15 cellular contexts compared by ENCODE assay signal in genomic region chr6:36590237-36590636, GRCh38. TPM values are rescaled to one million over a fixed set of nuclear protein-coding genes. Genes with fewer than 3 reads are reported as not detected.
DNase-seq lines count a peak whose midpoint lies in the region; ATAC-seq and TF ChIP-seq lines count a peak whose summit lies in the region.
"Had no signal": no experiment of that assay in that cellular context is flagged by ENCODE, and none has a peak within 500 bp of the region (broad histone marks: within the 10 kb centered on the region; RNA-seq: fewer than 3 reads in every experiment).

No MANE protein-coding gene starts in this region.

- peaks cover 36 to 82% (median 76%) of the 10 kb centered on the region in 10 experiments for H3K4me1 ChIP-seq in BLaER1 treated with 17β-estradiol and CSF1 and Interleukin-3, amounts not matched to agents 10 nM and 100 nM
- peaks cover 12% of the 10 kb centered on the region for H3K4me1 ChIP-seq in vagina
- H3K4me1 ChIP-seq: upper lobe of right lung had no signal

- intact Hi-C loops in vagina (cut with DNase I) = loop anchor here (10.0 kb wide), 1 partner anchor 165 kb away; no protein-coding TSS in a partner anchor

- TF ChIP-seq POLR2A in vagina (IDR thresholded peaks at IDR 0.05) = no peak

- no peak overlapping the region for H3K9ac ChIP-seq in BLaER1 treated with 17β-estradiol and CSF1 and Interleukin-3, amounts not matched to agents 10 nM and 100 nM

- peaks cover 4 to 9% (median 8%) of the 10 kb centered on the region in 11 experiments; a peak in 20 of 22 replicates for H4K20me1 ChIP-seq in BLaER1 treated with 17β-estradiol and CSF1 and Interleukin-3, amounts not matched to agents 10 nM and 100 nM

- peak overlapping the region; percentile 2 to 98 (median 38); a peak in 17 of 22 replicates for H3K4me2 ChIP-seq in BLaER1 treated with 17β-estradiol and CSF1 and Interleukin-3, amounts not matched to agents 10 nM and 100 nM

- DNase-seq in NCI-H82 (lab: John Stamatoyannopoulos, UW) = peak; percentile 64
- DNase-seq in cardiac fibroblast (ENCODE audit: low read depth in 2 of 2) = peak; percentile 77 to 84
- peak; percentile 40 for DNase-seq in left lobe of liver (ENCODE audit: low spot score)
- DNase-seq in activated CD4-positive, alpha-beta T cell treated with anti-CD3 and anti-CD28 coated beads for 48 hours = no peak
- no peak for DNase-seq in vagina (ENCODE audit: extremely low spot score in 2 of 2)
- DNase-seq: activated CD8-positive, alpha-beta T cell treated with anti-CD3 and anti-CD28 coated beads, Interleukin-2, amount 10 ng/mL, durations not matched to agents 7 days and 5 days; CD4-positive, alpha-beta memory T cell; lower lobe of right lung; NCI-H2171 treated with DMSO at 0.1 percent for 48 hours; retina; Right ventricle myocardium superior; upper lobe of right lung had no signal

- peaks cover 0 to 5% (median under 1%) of the 10 kb centered on the region in 11 experiments; a peak in 10 of 22 replicates for H3K36me3 ChIP-seq in BLaER1 treated with 17β-estradiol and CSF1 and Interleukin-3, amounts not matched to agents 10 nM and 100 nM
- H3K36me3 ChIP-seq in vagina = no peaks in the 10 kb centered on the region
- H3K36me3 ChIP-seq: lower lobe of right lung, upper lobe of right lung had no signal

- no peak for ATAC-seq in left lobe of liver
- ATAC-seq in activated CD4-positive, CD25-positive, alpha-beta regulatory T cell treated with anti-CD3 and anti-CD28 coated beads, Interleukin-2, amount 50 U/mL, for 24 hours = no peak
- no peak for ATAC-seq in GM21528 (IDR thresholded peaks at IDR 0.05; ENCODE audit: low FRiP score, unreplicated experiment)
- ATAC-seq: activated CD8-positive, alpha-beta T cell treated with anti-CD3 and anti-CD28 coated beads, Interleukin-2, amount 10 ng/mL, durations not matched to agents 7 days and 5 days; lower lobe of right lung; upper lobe of right lung had no signal

- no peaks in the 10 kb centered on the region for H3K27me3 ChIP-seq in BLaER1 treated with 17β-estradiol and CSF1 and Interleukin-3, amounts not matched to agents 10 nM and 100 nM
- H3K27me3 ChIP-seq in vagina = no peaks in the 10 kb centered on the region
- H3K27me3 ChIP-seq: upper lobe of right lung had no signal

- TF ChIP-seq CTCF in cardiac fibroblast (IDR thresholded peaks at IDR 0.05; ENCODE audit: low read depth, low read length) = no peak
- no peak for TF ChIP-seq CTCF in vagina (IDR thresholded peaks at IDR 0.05)

- no peak overlapping the region for H3K4me3 ChIP-seq in BLaER1 treated with 17β-estradiol and CSF1 and Interleukin-3, amounts not matched to agents 10 nM and 100 nM
- H3K4me3 ChIP-seq in cardiac fibroblast (replicated peaks in 1 of 2; ENCODE audit: low read depth in 2 of 2, low read length in 2 of 2) (no peak overlapping the region), vagina (no peak overlapping the region)
- H3K4me3 ChIP-seq: lower lobe of right lung, upper lobe of right lung had no signal

- H3K27ac ChIP-seq in BLaER1 treated with 17β-estradiol and CSF1 and Interleukin-3, amounts not matched to agents 10 nM and 100 nM = peak overlapping the region in 5 of 11 experiments; percentile 97 to 100 (median 99); a peak in 11 of 22 replicates
- H3K27ac ChIP-seq in vagina = no peak overlapping the region
- H3K27ac ChIP-seq: lower lobe of right lung, upper lobe of right lung had no signal

- no peaks in the 10 kb centered on the region; a peak in 1 of 22 replicates for H3K9me3 ChIP-seq in BLaER1 treated with 17β-estradiol and CSF1 and Interleukin-3, amounts not matched to agents 10 nM and 100 nM (replicated peaks in 1 of 11)
- H3K9me3 ChIP-seq in vagina = no peaks in the 10 kb centered on the region
- H3K9me3 ChIP-seq: lower lobe of right lung, upper lobe of right lung had no signal

RNA-seq across cellular contexts. Expression of gene SRSF3, which starts 3.9 kb away (rescaled TPM):
- total RNA-seq in left lobe of liver = 58.7 TPM
- total RNA-seq in vagina = 144 TPM

RNA-seq across cellular contexts. Expression of gene STK38, which starts 43.0 kb away (rescaled TPM):
- total RNA-seq in left lobe of liver (13.5 TPM), vagina (31.9 TPM)

Comparison
In these comparisons a context has a peak if more than half of its experiments do, and no peak if none do; other contexts are left out.
1. DNase-seq: peak in NCI-H82 (single experiment), cardiac fibroblast (2 of 2) and left lobe of liver (single experiment); none in activated CD4-positive, alpha-beta T cell treated with anti-CD3 and anti-CD28 coated beads for 48 hours (single experiment) and vagina (0 of 2).